Comparison of ENCODE assay signal across 19 cellular contexts in the genomic region with DNA sequence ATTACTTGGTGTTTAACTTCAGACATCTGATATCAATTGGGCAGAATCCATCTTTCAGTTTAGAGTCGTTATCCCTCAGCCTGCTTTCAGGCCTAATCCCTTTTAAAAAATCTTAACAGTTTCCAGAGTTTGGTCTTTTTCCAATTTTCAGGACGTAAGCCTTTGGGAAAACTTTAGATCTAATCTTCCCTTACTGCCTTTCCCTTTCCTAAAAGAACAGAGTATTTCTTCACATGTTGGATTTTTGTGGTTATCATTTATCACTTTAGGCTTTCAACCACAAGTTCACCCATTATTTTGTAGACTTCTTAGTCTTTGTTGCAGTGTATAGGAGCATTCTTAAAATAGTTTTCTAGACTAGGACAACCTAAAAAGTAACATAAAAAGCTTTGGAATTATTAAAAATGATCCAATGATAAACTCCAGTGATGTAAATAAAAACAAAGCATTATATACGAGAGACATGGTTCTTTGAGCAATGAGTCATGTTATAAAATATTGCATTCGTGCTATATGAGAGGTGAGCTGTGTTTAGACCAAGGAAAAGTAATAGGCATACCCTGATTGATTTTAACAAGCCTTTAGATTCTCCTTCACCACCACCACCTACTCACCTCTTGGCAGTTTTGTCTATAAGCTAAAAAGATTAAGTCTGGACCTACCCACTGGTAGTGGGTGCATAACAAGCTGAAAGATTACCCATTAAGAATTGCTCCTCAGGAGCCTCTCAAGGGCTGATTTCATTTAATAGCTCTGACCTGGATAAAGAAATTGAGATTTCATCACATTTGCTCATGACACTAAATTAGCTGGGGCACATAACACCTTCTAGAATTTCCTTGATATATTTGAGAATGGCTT.
DNase-seq lines count a peak whose midpoint lies in the region; ATAC-seq and TF ChIP-seq lines count a peak whose summit lies in the region.
"Had no signal": no experiment of that assay in that cellular context is flagged by ENCODE, and none has a peak within 500 bp of the region (broad histone marks: within the 10 kb centered on the region; RNA-seq: fewer than 3 reads in every experiment).

No MANE protein-coding gene starts in this region.

- no peaks in the 10 kb centered on the region for H3K36me3 Mint-ChIP-seq in progenitor cell of endocrine pancreas (ENCODE audit: insufficient read depth)
- no peaks in the 10 kb centered on the region for H3K36me3 Mint-ChIP-seq in activated T-cell treated with anti-CD3 and anti-CD28 coated beads, Interleukin-2, amount 50 U/mL, for 4 hours (ENCODE audit: insufficient read depth)
- H3K36me3 Mint-ChIP-seq: WTC11 had no signal

- no peaks in the 10 kb centered on the region for H3K4me1 Mint-ChIP-seq in progenitor cell of endocrine pancreas (ENCODE audit: low read depth)
- H3K4me1 Mint-ChIP-seq in activated T-cell treated with anti-CD3 and anti-CD28 coated beads, Interleukin-2, amount 50 U/mL, for 4 hours (ENCODE audit: low read depth), result no peaks in the 10 kb centered on the region
- H3K4me1 Mint-ChIP-seq: activated CD4-positive, alpha-beta memory T cell treated with anti-CD3 and anti-CD28 coated beads, Interleukin-2, amount 10 ng/mL, durations not matched to agents 7 days and 5 days; endodermal cell; WTC11 had no signal

- no peaks in the 10 kb centered on the region for H4K20me1 ChIP-seq in mammary epithelial cell (ENCODE audit: insufficient read depth, low read length)

- WGBS in mammary epithelial cell (ENCODE audit: low coverage, missing lambda C conversion rate), result 49% methylated on average over 4 of the region's 4 CpGs
- 10 to 26% (median 17%) methylated on average over 4 of the region's 4 CpGs for WGBS in psoas muscle, 3 donors

- no peak overlapping the region for H3K9ac ChIP-seq in mammary epithelial cell (ENCODE audit: insufficient read depth, low read length)

- peak; percentile 71 to 84 (median 79) for ATAC-seq in psoas muscle
- no peak for ATAC-seq in activated T-cell treated with anti-CD3 and anti-CD28 coated beads, Interleukin-2, amount 50 U/mL, for 4 hours
- no peak for ATAC-seq in GM18868 (IDR thresholded peaks at IDR 0.05; ENCODE audit: unreplicated experiment)
- ATAC-seq: WTC11 had no signal

- intact Hi-C loops in mammary epithelial cell (cut with micrococcal nuclease), result no loop called here
- intact Hi-C loops in psoas muscle (cut with DNase I), result no loop called here

- no peak overlapping the region for H3K4me2 ChIP-seq in mammary epithelial cell (ENCODE audit: insufficient read depth, low read depth, low read length)

- BruUV-seq in mammary epithelial cell (replicated peaks; lab: Mats Ljungman, UMichigan), result no TSS peak

- H3K27ac ChIP-seq in mammary epithelial cell (ENCODE audit: insufficient read depth, low read depth, low read length), result no peak overlapping the region
- H3K27ac ChIP-seq in psoas muscle, result peak overlapping the region; percentile 88

- H3K4me3 Mint-ChIP-seq in progenitor cell of endocrine pancreas (ENCODE audit: low read depth), result no peak overlapping the region
- H3K4me3 Mint-ChIP-seq in activated T-cell treated with anti-CD3 and anti-CD28 coated beads, Interleukin-2, amount 50 U/mL, for 4 hours, result no peak overlapping the region
- H3K4me3 Mint-ChIP-seq: activated CD4-positive, alpha-beta memory T cell treated with anti-CD3 and anti-CD28 coated beads, Interleukin-2, amount 10 ng/mL, durations not matched to agents 7 days and 5 days; activated naive CD4-positive, alpha-beta T cell treated with anti-CD3 and anti-CD28 coated beads for 36 hours; endodermal cell; WTC11 had no signal

- TF ChIP-seq CTCF in mammary epithelial cell (conservative IDR thresholded peaks at IDR 0.05 in 1 of 2, IDR thresholded peaks at IDR 0.05 in 1 of 2; ENCODE audit: extremely low read depth in 1 of 2, insufficient read depth in 1 of 2, low read depth in 1 of 2, low read length in 2 of 2), result no peak
- no peak for TF ChIP-seq CTCF in psoas muscle (IDR thresholded peaks at IDR 0.05)
- TF ChIP-seq CTCF in progenitor cell of endocrine pancreas (IDR thresholded peaks at IDR 0.05; ENCODE audit: unreplicated experiment), result no peak

- H3K4me1 ChIP-seq in mammary epithelial cell (ENCODE audit: insufficient read depth, low read length), result no peaks in the 10 kb centered on the region
- H3K4me1 ChIP-seq in psoas muscle, result peaks cover 46% of the 10 kb centered on the region

- H3K36me3 ChIP-seq in mammary epithelial cell (ENCODE audit: insufficient read depth, low read length), result no peaks in the 10 kb centered on the region
- no peaks in the 10 kb centered on the region for H3K36me3 ChIP-seq in psoas muscle (ENCODE audit: insufficient read depth in 1 of 2, low read depth in 1 of 2)

- H3K9me3 ChIP-seq in mammary epithelial cell (replicated peaks; ENCODE audit: insufficient read depth, low read length) (no peaks in the 10 kb centered on the region), psoas muscle (no peaks in the 10 kb centered on the region)

- H3K79me2 ChIP-seq in mammary epithelial cell (ENCODE audit: insufficient read depth, low read length), result no peaks in the 10 kb centered on the region

- no peaks in the 10 kb centered on the region for H3K27me3 ChIP-seq in mammary epithelial cell (ENCODE audit: insufficient read depth, low read length)
- H3K27me3 ChIP-seq in psoas muscle (ENCODE audit: insufficient read depth in 3 of 3, low read length in 2 of 3), result no peaks in the 10 kb centered on the region

- H3K27ac Mint-ChIP-seq in progenitor cell of endocrine pancreas, result no peak overlapping the region
- H3K27ac Mint-ChIP-seq: activated CD4-positive, alpha-beta memory T cell treated with anti-CD3 and anti-CD28 coated beads, Interleukin-2, amount 10 ng/mL, durations not matched to agents 7 days and 5 days; activated naive CD4-positive, alpha-beta T cell treated with anti-CD3 and anti-CD28 coated beads for 36 hours; endodermal cell; WTC11 had no signal

- CTCF ChIA-PET in mammary epithelial cell (lab: Charles Lee; ENCODE audit: low non-redundant PET), result interaction anchor here (0.5 kb wide), 1 partner anchor 83 kb away, joined by 3 read pairs; no protein-coding TSS in a partner anchor

- peak; percentile 92 for DNase-seq in EH (ENCODE audit: low read depth)
- peak; percentile 73 for DNase-seq in LHCN-M2 (ENCODE audit: low read depth)
- peak; percentile 6 for DNase-seq in mammary epithelial cell
- no peak for DNase-seq in psoas muscle
- DNase-seq in NCI-H1092 treated with DMSO at 0.1 percent for 48 hours (lab: John Stamatoyannopoulos, UW), result no peak
- no peak for DNase-seq in progenitor cell of endocrine pancreas (ENCODE audit: low spot score, unreplicated experiment)
- DNase-seq in activated T-cell treated with anti-CD3 and anti-CD28 coated beads, Interleukin-2, amount 50 U/mL, for 4 hours, result no peak
- DNase-seq: activated CD4-positive, alpha-beta memory T cell treated with anti-CD3 and anti-CD28 coated beads, Interleukin-2, amount 10 ng/mL, durations not matched to agents 7 days and 5 days; activated naive CD4-positive, alpha-beta T cell treated with anti-CD3 and anti-CD28 coated beads for 36 hours; activated T-cell treated with anti-CD3 and anti-CD28 coated beads, Interleukin-2, amount 50 U/mL, for 1 hour; aorta; DND-41; endodermal cell; NCI-H1436 treated with DMSO at 0.1 percent for 48 hours; Right ventricle myocardium superior; stimulated activated CD4-positive, alpha-beta T cell treated with anti-CD3 and anti-CD28 coated beads, Interleukin-15, amount 100 ng/mL, for 24 hours; T-helper 2 cell had no signal

- H3K9me3 Mint-ChIP-seq in progenitor cell of endocrine pancreas (ENCODE audit: low read depth), result no peaks in the 10 kb centered on the region
- H3K9me3 Mint-ChIP-seq in activated T-cell treated with anti-CD3 and anti-CD28 coated beads, Interleukin-2, amount 50 U/mL, for 4 hours, result no peaks in the 10 kb centered on the region
- H3K9me3 Mint-ChIP-seq: activated CD4-positive, alpha-beta memory T cell treated with anti-CD3 and anti-CD28 coated beads, Interleukin-2, amount 10 ng/mL, durations not matched to agents 7 days and 5 days; activated naive CD4-positive, alpha-beta T cell treated with anti-CD3 and anti-CD28 coated beads for 36 hours; endodermal cell had no signal

- no peaks in the 10 kb centered on the region for H3K27me3 Mint-ChIP-seq in progenitor cell of endocrine pancreas
- H3K27me3 Mint-ChIP-seq in activated T-cell treated with anti-CD3 and anti-CD28 coated beads, Interleukin-2, amount 50 U/mL, for 4 hours (ENCODE audit: low read depth), result no peaks in the 10 kb centered on the region

- dilution Hi-C loops in mammary epithelial cell (cut with HindIII; ENCODE audit: low sequenced_read_pairs), result no loop called here

- no peak overlapping the region for H2AFZ ChIP-seq in mammary epithelial cell (ENCODE audit: low read depth, low read length)

- H3K4me3 ChIP-seq in mammary epithelial cell (replicated peaks in 1 of 3; ENCODE audit: insufficient read depth in 1 of 3, low read depth in 2 of 3, low read length in 3 of 3), result no peak overlapping the region
- H3K4me3 ChIP-seq in psoas muscle, result peak overlapping the region; percentile 15

- in situ Hi-C loops in mammary epithelial cell (cut with MboI; ENCODE audit: low sequenced_read_pairs in 2 of 2), result no loop called here

Comparison
In these comparisons a context has a peak if more than half of its experiments do, and no peak if none do; other contexts are left out.
1. DNase-seq: peak in EH (single experiment), LHCN-M2 (single experiment) and mammary epithelial cell (single experiment); none in psoas muscle (0 of 2), NCI-H1092 treated with DMSO at 0.1 percent for 48 hours (single experiment), progenitor cell of endocrine pancreas (single experiment) and activated T-cell treated with anti-CD3 and anti-CD28 coated beads, Interleukin-2, amount 50 U/mL, for 4 hours (single experiment).
2. ATAC-seq: peak in psoas muscle (4 of 4); none in activated T-cell treated with anti-CD3 and anti-CD28 coated beads, Interleukin-2, amount 50 U/mL, for 4 hours (0 of 2) and GM18868 (single experiment).